9 cellular contexts compared by ENCODE assay signal in genomic region chr19:7970716-7971448, GRCh38. TPM values are rescaled to one million over a fixed set of nuclear protein-coding genes. Genes with fewer than 3 reads are reported as not detected.
DNase-seq lines count a peak whose midpoint lies in the region; ATAC-seq and TF ChIP-seq lines count a peak whose summit lies in the region.
"Had no signal": no experiment of that assay in that cellular context is flagged by ENCODE, and none has a peak within 500 bp of the region (broad histone marks: within the 10 kb centered on the region; RNA-seq: fewer than 3 reads in every experiment).

No MANE protein-coding gene starts in this region.

- peaks cover 3% of the 10 kb centered on the region for H3K79me1 ChIP-seq in neuronal stem cell (ENCODE audit: low read depth, low read length)

- H2BK12ac ChIP-seq in neuronal stem cell (ENCODE audit: low read length): no peak overlapping the region

- peaks cover 58% of the 10 kb centered on the region for H3K36me3 ChIP-seq in RWPE2 (ENCODE audit: low read depth)
- peaks cover 65 to 94% of the 10 kb centered on the region in 2 donors for H3K36me3 ChIP-seq in neuronal stem cell (replicated peaks in 1 of 2; ENCODE audit: control insufficient read depth in 2 of 2, insufficient read depth in 2 of 2, low read length in 2 of 2)

- H3K23ac ChIP-seq in neuronal stem cell (ENCODE audit: low read depth, low read length, poor library complexity): peak overlapping the region; percentile 39

- intact Hi-C loops in CD4-positive, alpha-beta T cell (cut with DNase I, micrococcal nuclease): loop anchor here in 1 of 2 experiments (10.0 kb wide), 1 partner anchor 284 kb away; no protein-coding TSS in a partner anchor

- H2BK120ac ChIP-seq in neuronal stem cell (ENCODE audit: low read depth, low read length): no peak overlapping the region

- no peak overlapping the region for H2BK15ac ChIP-seq in neuronal stem cell (ENCODE audit: low read length)

- no peak overlapping the region for H3K27ac Mint-ChIP-seq in CD4-positive, alpha-beta T cell

- no peaks in the 10 kb centered on the region for H3K27me3 Mint-ChIP-seq in CD4-positive, alpha-beta T cell

- H3K4ac ChIP-seq in neuronal stem cell (ENCODE audit: low read length): no peak overlapping the region

- H3K27ac ChIP-seq in CD4-positive, alpha-beta T cell (ENCODE audit: low read depth, low read length): no peak overlapping the region
- H3K27ac ChIP-seq in RWPE2 (ENCODE audit: poor library complexity, severe bottlenecking) (no peak overlapping the region), neuronal stem cell (replicated peaks; ENCODE audit: low read length) (peak overlapping the region; percentile 9)

- WGBS in neuronal stem cell (ENCODE audit: extremely low coverage in 2 of 2, insufficient read length in 2 of 2, insufficient replicate concordance in 1 of 2), 2 donors: no CpG with 5 or more reads among the region's 12 CpGs

- no peak overlapping the region for H3K18ac ChIP-seq in neuronal stem cell (ENCODE audit: low read length)

- H3K4me3 ChIP-seq in RWPE2 (ENCODE audit: severe bottlenecking) (no peak overlapping the region), epithelial cell of esophagus (ENCODE audit: low read length) (no peak overlapping the region), neuronal stem cell (ENCODE audit: low read length in 2 of 2) (no peak overlapping the region)

- no peak overlapping the region for H4K8ac ChIP-seq in neuronal stem cell (ENCODE audit: low read depth, low read length)

- no peak overlapping the region for H2AFZ ChIP-seq in neuronal stem cell (ENCODE audit: low read length)

- CTCF ChIA-PET in CD4-positive, alpha-beta T cell (lab: Charles Lee): interaction anchor here (0.7 to 1.5 kb wide), 4 partner anchors 12 to 42 kb away, joined by 3 to 6 read pairs (median 6); partner anchors contain the start of gene TIMM44

- peak overlapping the region; percentile 63 for H3K9ac ChIP-seq in neuronal stem cell (ENCODE audit: low read depth, low read length, poor library complexity)

- H3K4me1 ChIP-seq in RWPE2 (ENCODE audit: insufficient read depth, poor library complexity, severe bottlenecking) (no peaks in the 10 kb centered on the region), neuronal stem cell (ENCODE audit: control insufficient read depth in 2 of 2, insufficient read depth in 1 of 2, low read depth in 1 of 2, low read length in 2 of 2) (no peaks in the 10 kb centered on the region)

- POLR2A ChIA-PET in CD4-positive, alpha-beta T cell (lab: Charles Lee): no interaction called here

- no peak overlapping the region for H3K4me3 Mint-ChIP-seq in CD4-positive, alpha-beta T cell

- H3K9me3 Mint-ChIP-seq in CD4-positive, alpha-beta T cell: no peaks in the 10 kb centered on the region

- DNase-seq in CD4-positive, alpha-beta T cell: peak in 1 of 10 experiments; percentile 6
- peak; percentile 68 for DNase-seq in GM20000 (ENCODE audit: low spot score)
- no peak for DNase-seq in RWPE2 (ENCODE audit: low spot score)
- peak; percentile 54 for DNase-seq in epithelial cell of esophagus (ENCODE audit: low read depth)
- DNase-seq in neuronal stem cell (ENCODE audit: low spot score): peak; percentile 63
- DNase-seq in T1000 (lab: John Stamatoyannopoulos, UW): no peak

- no peak overlapping the region for H4K91ac ChIP-seq in neuronal stem cell (ENCODE audit: low read depth, low read length, poor library complexity)

- no peaks in the 10 kb centered on the region for H3K4me1 Mint-ChIP-seq in CD4-positive, alpha-beta T cell (ENCODE audit: low read depth)

- TF ChIP-seq CTCF in CD4-positive, alpha-beta T cell (IDR thresholded peaks at IDR 0.05): peak; percentile 62
- TF ChIP-seq CTCF in GM20000 (IDR thresholded peaks at IDR 0.05; ENCODE audit: extremely low read depth, missing control alignments) (peak; percentile 79), RWPE2 (IDR thresholded peaks at IDR 0.05; ENCODE audit: poor library complexity, severe bottlenecking) (peak; percentile 78), epithelial cell of esophagus (IDR thresholded peaks at IDR 0.05; ENCODE audit: insufficient read depth, low read depth, low read length, missing control alignments) (peak; percentile 81)

- peak; percentile 29 for ATAC-seq in CD4-positive, alpha-beta T cell (ENCODE audit: poor library complexity)
- ATAC-seq in RWPE2 (ENCODE audit: low read depth) (peak; percentile 60; the same call in 2 of the 3 replicates), GM19023 (IDR thresholded peaks at IDR 0.05; ENCODE audit: unreplicated experiment) (no peak), GM21619 (IDR thresholded peaks at IDR 0.05; ENCODE audit: unreplicated experiment) (no peak)

- H3K9me3 ChIP-seq in CD4-positive, alpha-beta T cell (ENCODE audit: control insufficient read depth, low read length): no peaks in the 10 kb centered on the region
- H3K9me3 ChIP-seq in RWPE2 (ENCODE audit: severe bottlenecking): no peaks in the 10 kb centered on the region
- H3K9me3 ChIP-seq in neuronal stem cell (replicated peaks in 1 of 2; ENCODE audit: control insufficient read depth in 2 of 2, insufficient read depth in 1 of 2, low read depth in 1 of 2, low read length in 2 of 2): no peaks in the 10 kb centered on the region

- H3K36me3 Mint-ChIP-seq in CD4-positive, alpha-beta T cell (ENCODE audit: low read depth): peaks cover 54% of the 10 kb centered on the region

- H3K27me3 ChIP-seq in CD4-positive, alpha-beta T cell (ENCODE audit: control insufficient read depth, insufficient read depth, low read length): no peaks in the 10 kb centered on the region
- no peaks in the 10 kb centered on the region for H3K27me3 ChIP-seq in RWPE2 (ENCODE audit: insufficient read depth, poor library complexity, severe bottlenecking)
- no peaks in the 10 kb centered on the region for H3K27me3 ChIP-seq in neuronal stem cell (ENCODE audit: control insufficient read depth in 3 of 3, insufficient read depth in 3 of 3, low read depth in 1 of 3, low read length in 3 of 3)

- no peak overlapping the region for H3K4me2 ChIP-seq in neuronal stem cell (ENCODE audit: insufficient read depth, low read length, poor library complexity, severe bottlenecking)

- no peak overlapping the region for H2BK5ac ChIP-seq in neuronal stem cell (ENCODE audit: low read length)

- H3K14ac ChIP-seq in neuronal stem cell (ENCODE audit: low read length): no peak overlapping the region

- H2AK5ac ChIP-seq in neuronal stem cell (ENCODE audit: low read depth, low read length): no peak overlapping the region

RNA-seq across cellular contexts. Expression of gene TIMM44, which starts 27.4 kb away (rescaled TPM):
- 10 to 100 TPM; 83.9 to 85.0 TPM for total RNA-seq in CD4-positive, alpha-beta T cell
- polyA plus RNA-seq in neuronal stem cell (2013, experiment 1 of 2): 50.7 TPM
- polyA plus RNA-seq in neuronal stem cell (2013, experiment 2 of 2): 56.0 TPM

RNA-seq across cellular contexts. Expression of gene ELAVL1, which starts 34.6 kb away (rescaled TPM):
- total RNA-seq in CD4-positive, alpha-beta T cell: 10 to 100 TPM; 17.1 to 20.8 TPM
- polyA plus RNA-seq in neuronal stem cell (2013, experiment 1 of 2): 102 TPM
- 99.9 TPM for polyA plus RNA-seq in neuronal stem cell (2013, experiment 2 of 2)

RNA-seq across cellular contexts. Expression of gene CTXN1, which starts 44.9 kb away (rescaled TPM):
- total RNA-seq in CD4-positive, alpha-beta T cell: not detected
- 136 TPM for polyA plus RNA-seq in neuronal stem cell (2013, experiment 1 of 2)
- 129 TPM for polyA plus RNA-seq in neuronal stem cell (2013, experiment 2 of 2)
- total RNA-seq: mononuclear cell had no signal

RNA-seq across cellular contexts. Expression of gene SNAPC2, which starts 50.7 kb away (rescaled TPM):
- 10 to 100 TPM in 1 of 2 experiments, 1 to 10 TPM in 1; 9.9 to 10.9 TPM for total RNA-seq in CD4-positive, alpha-beta T cell
- polyA plus RNA-seq in neuronal stem cell (2013, experiment 1 of 2): 35.6 TPM
- 32.9 TPM for polyA plus RNA-seq in neuronal stem cell (2013, experiment 2 of 2)

RNA-seq across cellular contexts. Expression of gene TGFBR3L, which starts 56.3 kb away (rescaled TPM):
- 1 to 10 TPM; 1.1 to 1.2 TPM for total RNA-seq in CD4-positive, alpha-beta T cell
- polyA plus RNA-seq in neuronal stem cell (2013, experiment 1 of 2): 1.3 TPM
- polyA plus RNA-seq in neuronal stem cell (2013, experiment 2 of 2): 1.9 TPM

Comparison
In these comparisons a context has a peak if more than half of its experiments do, and no peak if none do; other contexts are left out.
1. ATAC-seq: peak in CD4-positive, alpha-beta T cell (single experiment) and RWPE2 (single experiment); none in GM19023 (single experiment) and GM21619 (single experiment).
2. DNase-seq: peak in GM20000 (single experiment), epithelial cell of esophagus (single experiment) and neuronal stem cell (single experiment); none in RWPE2 (single experiment) and T1000 (single experiment).
3. Peak in every context shown above with its lines, with median percentiles within 50 percentile points of each other: CTCF ChIP-seq.